In genomic region chr15:45534821-45535220, GRCh38 we compare ENCODE assay signal across 20 cellular contexts.
"Had no signal": no experiment of that assay in that cellular context is flagged by ENCODE, and none has a peak within 500 bp of the region (broad histone marks: within the 10 kb centered on the region; RNA-seq: fewer than 3 reads in every experiment).

No MANE protein-coding gene starts in this region.

- H3K36me3 ChIP-seq: gastroesophageal sphincter, stomach, suprapubic skin, tibial artery, upper lobe of left lung, uterus had no signal

- H3K27ac ChIP-seq: coronary artery, gastroesophageal sphincter, stomach, suprapubic skin, tibial artery, upper lobe of left lung, uterus had no signal

- FAIRE-seq: endometrium, kidney, small intestine had no signal

- DNase-seq: effector CD8-positive, alpha-beta T cell; immature natural killer cell; kidney; left cardiac atrium; left ventricle myocardium superior; mucosa of descending colon; naive thymus-derived CD8-positive, alpha-beta T cell; right cardiac atrium; small intestine; stimulated activated CD4-positive, alpha-beta T cell treated with anti-CD3 and anti-CD28 coated beads, Interleukin-12 subunit alpha, Interleukin-12 subunit beta, amount 100 ng/mL, for 4 hours; stimulated activated naive CD4-positive, alpha-beta T cell; stomach; tibial artery; upper lobe of left lung; uterus had no signal

- H3K27me3 ChIP-seq: gastroesophageal sphincter, stomach, suprapubic skin, tibial artery, upper lobe of left lung, uterus had no signal

- H3K4me3 ChIP-seq: coronary artery, gastroesophageal sphincter, mucosa of descending colon, stomach, suprapubic skin, tibial artery, upper lobe of left lung, uterus had no signal

- H3K9me3 ChIP-seq: gastroesophageal sphincter, mucosa of descending colon, stomach, suprapubic skin, tibial artery, upper lobe of left lung, uterus had no signal

- ATAC-seq: esophagus mucosa; gastroesophageal sphincter; left cardiac atrium; left ventricle myocardium superior; naive thymus-derived CD8-positive, alpha-beta T cell; right cardiac atrium had no signal

- H3K4me1 ChIP-seq: suprapubic skin, tibial artery, upper lobe of left lung, uterus had no signal
